1 cellular context compared by ENCODE assay signal in the genomic region with DNA sequence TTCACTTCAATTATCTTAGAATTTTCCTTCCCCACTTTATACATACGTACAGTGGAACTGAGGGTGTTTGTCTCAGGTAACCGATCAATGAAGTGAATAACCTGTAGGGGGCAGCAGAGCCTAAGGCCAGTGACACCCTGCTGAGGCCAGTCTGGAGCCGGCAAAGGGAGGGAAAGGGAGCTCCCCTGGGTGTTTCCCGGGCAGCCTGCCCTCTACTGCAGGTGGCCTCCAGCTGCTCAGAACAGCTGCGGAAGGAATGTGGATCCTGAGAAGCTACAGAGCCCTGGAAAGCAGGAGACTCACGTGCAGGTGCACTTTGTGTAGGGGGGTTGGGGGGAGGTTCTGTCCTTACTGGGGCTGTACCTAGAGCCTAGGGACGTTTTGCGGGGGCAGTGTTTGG.
TF ChIP-seq lines count a peak whose summit lies in the region.

No MANE protein-coding gene starts in this region.

TF ChIP-seq in endothelial cell of umbilical vein, 7 proteins besides CTCF, POLR2A, EP300 and RAD21 (continued from another document):
- TF ChIP-seq POLR2AphosphoS5 (IDR thresholded peaks at IDR 0.05; ENCODE audit: insufficient read depth, low read depth, low read length), result no peak
- no peak for TF ChIP-seq JUN (IDR thresholded peaks at IDR 0.05; ENCODE audit: borderline replicate concordance, insufficient read depth, insufficient read length, low read depth)
- TF ChIP-seq FOS (IDR thresholded peaks at IDR 0.05; ENCODE audit: borderline replicate concordance, insufficient read depth, low read length), result no peak
- TF ChIP-seq, protein P1, sequence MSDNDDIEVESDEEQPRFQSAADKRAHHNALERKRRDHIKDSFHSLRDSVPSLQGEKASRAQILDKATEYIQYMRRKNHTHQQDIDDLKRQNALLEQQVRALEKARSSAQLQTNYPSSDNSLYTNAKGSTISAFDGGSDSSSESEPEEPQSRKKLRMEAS (IDR thresholded peaks at IDR 0.05; ENCODE audit: insufficient read depth, insufficient read length), result no peak
